8 cellular contexts compared by ENCODE assay signal in the genomic region with DNA sequence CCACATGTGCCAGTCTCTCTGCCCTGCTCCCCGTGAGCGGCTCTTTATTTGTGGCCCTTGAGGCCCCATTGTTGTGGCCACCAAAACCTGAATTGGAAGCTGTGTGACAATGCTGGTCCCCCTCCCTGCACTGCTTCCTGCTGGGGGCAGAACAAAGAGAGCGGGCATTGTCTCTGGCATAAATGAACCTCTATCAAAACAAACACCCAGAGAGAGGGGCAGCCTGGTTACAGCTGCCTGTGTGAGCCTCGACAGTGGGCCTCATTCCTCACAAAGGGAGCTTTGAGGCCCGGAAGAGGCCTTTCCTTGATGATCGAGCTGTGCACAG.
DNase-seq lines count a peak whose midpoint lies in the region; ATAC-seq and TF ChIP-seq lines count a peak whose summit lies in the region.

No MANE protein-coding gene starts in this region.

- no peak for TF ChIP-seq POLR2A in upper lobe of left lung (IDR thresholded peaks at IDR 0.05)

- H3K4me3 Mint-ChIP-seq in MCF 10A (ENCODE audit: unreplicated experiment), result peak overlapping the region; percentile 52
- H3K4me3 Mint-ChIP-seq in naive thymus-derived CD8-positive, alpha-beta T cell, result peak overlapping the region in 9 of 10 donors; percentile 54 to 90 (median 78)

- H3K4me1 Mint-ChIP-seq in MCF 10A (ENCODE audit: insufficient read depth, unreplicated experiment), result peaks cover 25% of the 10 kb centered on the region
- H3K4me1 Mint-ChIP-seq in naive thymus-derived CD8-positive, alpha-beta T cell, result peaks cover 31 to 75% (median 59%) of the 10 kb centered on the region in 4 donors

- H3K9ac ChIP-seq in BLaER1 treated with 17β-estradiol and CSF1 and Interleukin-3, amounts not matched to agents 10 nM and 100 nM, result peak overlapping the region; percentile 38 to 77 (median 63); a peak in 20 of 22 replicates

- peaks cover 52 to 77% (median 60%) of the 10 kb centered on the region in 10 experiments for H3K4me1 ChIP-seq in BLaER1 treated with 17β-estradiol and CSF1 and Interleukin-3, amounts not matched to agents 10 nM and 100 nM
- H3K4me1 ChIP-seq in upper lobe of left lung, result peaks cover 34 to 54% (median 44%) of the 10 kb centered on the region in 4 donors

- H3K4me2 ChIP-seq in BLaER1 treated with 17β-estradiol and CSF1 and Interleukin-3, amounts not matched to agents 10 nM and 100 nM, result peak overlapping the region; percentile 81 to 93 (median 88)

- TF ChIP-seq CTCF in MCF 10A (IDR thresholded peaks at IDR 0.05; ENCODE audit: unreplicated experiment) (no peak), upper lobe of left lung (IDR thresholded peaks at IDR 0.05) (no peak)

- in situ Hi-C loops in KBM-7 (cut with MboI; ENCODE audit: low pct_unique_long_range_greater_than_20kb, low sequenced_read_pairs), result no loop called here

- CTCF ChIA-PET in MCF 10A (lab: Yijun Ruan, JAX), result interaction anchor here (0.8 kb wide), 1 partner anchor 9 kb away, joined by 3 read pairs; no protein-coding TSS in a partner anchor

- H3K36me3 ChIP-seq in BLaER1 treated with 17β-estradiol and CSF1 and Interleukin-3, amounts not matched to agents 10 nM and 100 nM, result peaks cover 0 to 37% (median 24%) of the 10 kb centered on the region in 11 experiments; a peak in 13 of 22 replicates
- H3K36me3 ChIP-seq in upper lobe of left lung, result no peaks in the 10 kb centered on the region

- H4K20me1 ChIP-seq in BLaER1 treated with 17β-estradiol and CSF1 and Interleukin-3, amounts not matched to agents 10 nM and 100 nM, result peaks cover 57 to 100% (median 100%) of the 10 kb centered on the region in 11 experiments

- POLR2A ChIA-PET in MCF 10A (lab: Yijun Ruan, JAX), result interaction anchor here (0.6 to 2.2 kb wide), 3 partner anchors 22 to 105 kb away, joined by 3 to 11 read pairs (median 4); no protein-coding TSS in a partner anchor
- POLR2A ChIA-PET in naive thymus-derived CD8-positive, alpha-beta T cell (lab: Charles Lee), result interaction anchor here (0.6 kb wide), 1 partner anchor 216 kb away, joined by 5 read pairs; no protein-coding TSS in a partner anchor

- no peak for TF ChIP-seq EP300 in upper lobe of left lung (IDR thresholded peaks at IDR 0.05)

- H3K9me3 Mint-ChIP-seq in MCF 10A (ENCODE audit: unreplicated experiment), result no peaks in the 10 kb centered on the region
- H3K9me3 Mint-ChIP-seq in naive thymus-derived CD8-positive, alpha-beta T cell, result no peaks in the 10 kb centered on the region

- WGBS in upper lobe of left lung, 2 donors, result 49 to 70% methylated on average over 2 to 6 of the region's 6 CpGs

- peak overlapping the region in 7 of 10 experiments; percentile 15 to 45 (median 20); a peak in 8 of 20 replicates for H3K4me3 ChIP-seq in BLaER1 treated with 17β-estradiol and CSF1 and Interleukin-3, amounts not matched to agents 10 nM and 100 nM
- no peak overlapping the region for H3K4me3 ChIP-seq in upper lobe of left lung

- intact Hi-C loops in MCF 10A (cut with micrococcal nuclease), result no loop called here

- DNase-seq in NCI-H1417 treated with DMSO at 0.1 percent for 48 hours (lab: John Stamatoyannopoulos, UW) (peak; percentile 73), MCF 10A (ENCODE audit: unreplicated experiment) (no peak), upper lobe of left lung (no peak), KBM-7 (no peak)
- peak in 6 of 10 donors; percentile 9 to 47 (median 31) for DNase-seq in naive thymus-derived CD8-positive, alpha-beta T cell
- no peak for DNase-seq in activated effector memory CD4-positive, alpha-beta T cell treated with anti-CD3 and anti-CD28 coated beads, Interleukin-2, amount 50 U/mL, for 16 hours
- DNase-seq in stimulated activated CD4-positive, alpha-beta T cell treated with anti-CD3 and anti-CD28 coated beads, Interleukin-15, amount 100 ng/mL, for 24 hours, result no peak

- no peaks in the 10 kb centered on the region for H3K27me3 Mint-ChIP-seq in MCF 10A (ENCODE audit: insufficient read depth, unreplicated experiment)
- no peaks in the 10 kb centered on the region for H3K27me3 Mint-ChIP-seq in naive thymus-derived CD8-positive, alpha-beta T cell

- no peaks in the 10 kb centered on the region for H3K36me3 Mint-ChIP-seq in MCF 10A (ENCODE audit: insufficient read depth, unreplicated experiment)
- H3K36me3 Mint-ChIP-seq in naive thymus-derived CD8-positive, alpha-beta T cell, result peaks cover 0 to 7% (median 0%) of the 10 kb centered on the region in 3 donors

- H3K9me3 ChIP-seq in BLaER1 treated with 17β-estradiol and CSF1 and Interleukin-3, amounts not matched to agents 10 nM and 100 nM (replicated peaks in 1 of 11), result peaks cover 0 to 1% (median 0%) of the 10 kb centered on the region in 11 experiments; a peak in 5 of 22 replicates
- no peaks in the 10 kb centered on the region for H3K9me3 ChIP-seq in upper lobe of left lung

- H3K27ac ChIP-seq in BLaER1 treated with 17β-estradiol and CSF1 and Interleukin-3, amounts not matched to agents 10 nM and 100 nM, result peak overlapping the region in 10 of 11 experiments; percentile 41 to 85 (median 79); a peak in 19 of 22 replicates
- H3K27ac ChIP-seq in upper lobe of left lung, result peak overlapping the region in 2 of 4 donors; percentile 53 to 54

- peak; percentile 88 to 89 for ATAC-seq in naive thymus-derived CD8-positive, alpha-beta T cell
- ATAC-seq in upper lobe of left lung (ENCODE audit: low FRiP score in 2 of 2), result no peak

- H3K27ac Mint-ChIP-seq in MCF 10A (ENCODE audit: low read depth, unreplicated experiment), result no peak overlapping the region
- peak overlapping the region; percentile 40 to 81 (median 68) for H3K27ac Mint-ChIP-seq in naive thymus-derived CD8-positive, alpha-beta T cell

- no peaks in the 10 kb centered on the region for H3K27me3 ChIP-seq in BLaER1 treated with 17β-estradiol and CSF1 and Interleukin-3, amounts not matched to agents 10 nM and 100 nM
- H3K27me3 ChIP-seq in upper lobe of left lung, result no peaks in the 10 kb centered on the region

- BruUV-seq in MCF 10A (replicated peaks; lab: Mats Ljungman, UMichigan), result no TSS peak

Comparison
In these comparisons a context has a peak if more than half of its experiments do, and no peak if none do; other contexts are left out.
1. H3K4me3 ChIP-seq: peak in BLaER1 treated with 17β-estradiol and CSF1 and Interleukin-3, amounts not matched to agents 10 nM and 100 nM (7 of 10); none in upper lobe of left lung (0 of 4).
2. DNase-seq: peak in NCI-H1417 treated with DMSO at 0.1 percent for 48 hours (single experiment) and naive thymus-derived CD8-positive, alpha-beta T cell (6 of 10); none in MCF 10A (single experiment), upper lobe of left lung (0 of 2), activated effector memory CD4-positive, alpha-beta T cell treated with anti-CD3 and anti-CD28 coated beads, Interleukin-2, amount 50 U/mL, for 16 hours (single experiment), stimulated activated CD4-positive, alpha-beta T cell treated with anti-CD3 and anti-CD28 coated beads, Interleukin-15, amount 100 ng/mL, for 24 hours (single experiment) and KBM-7 (single experiment).
3. ATAC-seq: peak in naive thymus-derived CD8-positive, alpha-beta T cell (2 of 2); none in upper lobe of left lung (0 of 2).